Comparison of ENCODE assay signal across 16 cellular contexts in genomic region chr18:49621851-49622351, GRCh38.
A peak's percentile ranks its signal among the peaks of the same experiment; 100 is the strongest.
DNase-seq lines count a peak whose midpoint lies in the region; ATAC-seq and TF ChIP-seq lines count a peak whose summit lies in the region.
"Had no signal": no experiment of that assay in that cellular context is flagged by ENCODE, and none has a peak within 500 bp of the region (broad histone marks: within the 10 kb centered on the region; RNA-seq: fewer than 3 reads in every experiment).

No MANE protein-coding gene starts in this region.

- TF ChIP-seq EP300 in transverse colon (IDR thresholded peaks at IDR 0.05; ENCODE audit: low read depth): no peak

- TF ChIP-seq POLR2A in transverse colon (IDR thresholded peaks at IDR 0.05): no peak

- H3K4me3 Mint-ChIP-seq in endodermal cell: no peak overlapping the region
- H3K4me3 Mint-ChIP-seq: CD4-positive, CD25-positive, alpha-beta regulatory T cell had no signal

- no peaks in the 10 kb centered on the region for H3K9me3 ChIP-seq in endodermal cell (ENCODE audit: control insufficient read depth, low read length)
- no peaks in the 10 kb centered on the region for H3K9me3 ChIP-seq in upper lobe of right lung
- no peaks in the 10 kb centered on the region for H3K9me3 ChIP-seq in transverse colon

- in situ Hi-C loops in transverse colon (cut with MboI; ENCODE audit: low pct_ligation_motif_present in 1 of 4, low pct_unique_long_range_greater_than_20kb in 1 of 4, low sequenced_read_pairs in 3 of 4): no loop called here

- no peaks in the 10 kb centered on the region for H3K9me3 Mint-ChIP-seq in endodermal cell

- no peak overlapping the region for H3K27ac Mint-ChIP-seq in endodermal cell
- H3K27ac Mint-ChIP-seq: CD4-positive, CD25-positive, alpha-beta regulatory T cell had no signal

- no peaks in the 10 kb centered on the region for H3K36me3 ChIP-seq in endodermal cell (ENCODE audit: control insufficient read depth, insufficient read depth, low read length)
- H3K36me3 ChIP-seq in upper lobe of right lung: no peaks in the 10 kb centered on the region
- no peaks in the 10 kb centered on the region for H3K36me3 ChIP-seq in transverse colon

- H3K4me1 Mint-ChIP-seq in endodermal cell: peaks cover 11% of the 10 kb centered on the region
- H3K4me1 Mint-ChIP-seq: CD4-positive, CD25-positive, alpha-beta regulatory T cell had no signal

- intact Hi-C loops in cardiac septum (cut with DNase I): no loop called here
- intact Hi-C loops in Right ventricle myocardium inferior (cut with DNase I): no loop called here
- intact Hi-C loops in upper lobe of right lung (cut with DNase I): no loop called here
- intact Hi-C loops in transverse colon (cut with DNase I; ENCODE audit: low total_unique reads): no loop called here

- H3K27me3 ChIP-seq in endodermal cell (ENCODE audit: control insufficient read depth, insufficient read depth, low read length, poor library complexity, severe bottlenecking) (no peaks in the 10 kb centered on the region), upper lobe of right lung (no peaks in the 10 kb centered on the region), transverse colon (no peaks in the 10 kb centered on the region)

- no peak for TF ChIP-seq CTCF in endodermal cell (conservative IDR thresholded peaks at IDR 0.05)
- TF ChIP-seq CTCF in upper lobe of right lung (IDR thresholded peaks at IDR 0.05): no peak
- TF ChIP-seq CTCF in transverse colon (IDR thresholded peaks at IDR 0.05): no peak

- no peaks in the 10 kb centered on the region for H3K36me3 Mint-ChIP-seq in endodermal cell (ENCODE audit: low read depth)
- H3K36me3 Mint-ChIP-seq: CD4-positive, CD25-positive, alpha-beta regulatory T cell had no signal

- no peak overlapping the region for H3K4me3 ChIP-seq in endodermal cell (ENCODE audit: low read length)
- H3K4me3 ChIP-seq in upper lobe of right lung: no peak overlapping the region
- no peak overlapping the region for H3K4me3 ChIP-seq in transverse colon

- no peak overlapping the region for H3K9ac ChIP-seq in endodermal cell (ENCODE audit: extremely low read depth, low read length, poor library complexity, severe bottlenecking)

- H3K27ac ChIP-seq in endodermal cell (ENCODE audit: low read depth, low read length): peak overlapping the region; percentile 69
- H3K27ac ChIP-seq in upper lobe of right lung: no peak overlapping the region
- no peak overlapping the region for H3K27ac ChIP-seq in transverse colon

- ATAC-seq in Right ventricle myocardium inferior (no peak), upper lobe of right lung (peak; percentile 32), HG02970 (IDR thresholded peaks at IDR 0.05; ENCODE audit: low FRiP score, unreplicated experiment) (no peak)

- 75 to 93% methylated on average over 4 to 9 of the region's 9 CpGs for WGBS in endodermal cell (ENCODE audit: insufficient coverage in 1 of 2, insufficient read length in 1 of 2), 2 experiments
- 69% methylated on average over 9 of the region's 9 CpGs; no CpG with 5 or more reads in 1 of the 2 donors for WGBS in transverse colon (ENCODE audit: low coverage in 1 of 2), 2 donors

- peaks cover 17% of the 10 kb centered on the region for H3K27me3 Mint-ChIP-seq in endodermal cell (ENCODE audit: insufficient read depth)

- H3K4me1 ChIP-seq in endodermal cell (ENCODE audit: control insufficient read depth, insufficient read depth, low read length) (peaks cover 8% of the 10 kb centered on the region), upper lobe of right lung (peaks cover 11% of the 10 kb centered on the region), transverse colon (peaks cover 4 to 17% (median 9%) of the 10 kb centered on the region in 4 donors)

- DNase-seq in cardiac septum (ENCODE audit: low spot score): peak; percentile 46
- no peak for DNase-seq in Right ventricle myocardium inferior (ENCODE audit: missing footprints)
- DNase-seq in endodermal cell: peak; percentile 44
- DNase-seq in myocyte (ENCODE audit: low read depth): peak; percentile 68
- DNase-seq in upper lobe of right lung: no peak
- no peak for DNase-seq in transverse colon
- DNase-seq in DMS53 treated with DMSO at 0.1 percent for 48 hours (lab: John Stamatoyannopoulos, UW; ENCODE audit: unreplicated experiment): no peak
- DNase-seq: CD4-positive, CD25-positive, alpha-beta regulatory T cell; DMS79 treated with DMSO at 0.1 percent for 48 hours; GF-D8; NCI-H1105 treated with DMSO at 0.1 percent for 48 hours; NCI-H187; NCI-H446; NCI-H748 treated with DMSO at 0.1 percent for 48 hours; SHP77 had no signal

Comparison
In these comparisons a context has a peak if more than half of its experiments do, and no peak if none do; other contexts are left out.
1. DNase-seq: peak in cardiac septum (single experiment), endodermal cell (single experiment) and myocyte (single experiment); none in Right ventricle myocardium inferior (single experiment), upper lobe of right lung (single experiment), transverse colon (single experiment) and DMS53 treated with DMSO at 0.1 percent for 48 hours (single experiment).